ENCODE assay signal across 1 cellular context in the genomic region with DNA sequence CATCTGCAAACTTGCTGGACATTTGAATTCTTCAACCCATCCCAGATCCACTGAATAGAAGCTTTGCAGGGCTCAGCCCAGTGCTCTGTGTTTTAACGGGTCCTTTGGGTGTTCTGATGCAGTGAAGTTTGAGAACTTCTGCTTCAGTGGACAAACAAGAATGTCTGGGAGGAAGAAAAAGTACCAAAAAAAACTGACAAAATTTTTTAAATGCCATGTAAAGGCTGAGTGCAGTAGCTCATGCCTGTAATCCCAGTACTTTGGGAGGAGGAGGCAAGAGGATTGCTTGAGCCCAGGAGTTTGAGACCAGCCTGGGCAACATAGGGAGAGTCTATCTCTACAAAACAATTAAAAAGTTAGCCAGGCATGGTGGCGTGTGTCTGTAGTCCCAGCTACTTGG.
TF ChIP-seq lines count a peak whose summit lies in the region.

No MANE protein-coding gene starts in this region.

TF ChIP-seq in WTC11, 78 proteins besides CTCF, POLR2A, EP300 and RAD21 (continued from another document):
- TF ChIP-seq, protein P1, sequence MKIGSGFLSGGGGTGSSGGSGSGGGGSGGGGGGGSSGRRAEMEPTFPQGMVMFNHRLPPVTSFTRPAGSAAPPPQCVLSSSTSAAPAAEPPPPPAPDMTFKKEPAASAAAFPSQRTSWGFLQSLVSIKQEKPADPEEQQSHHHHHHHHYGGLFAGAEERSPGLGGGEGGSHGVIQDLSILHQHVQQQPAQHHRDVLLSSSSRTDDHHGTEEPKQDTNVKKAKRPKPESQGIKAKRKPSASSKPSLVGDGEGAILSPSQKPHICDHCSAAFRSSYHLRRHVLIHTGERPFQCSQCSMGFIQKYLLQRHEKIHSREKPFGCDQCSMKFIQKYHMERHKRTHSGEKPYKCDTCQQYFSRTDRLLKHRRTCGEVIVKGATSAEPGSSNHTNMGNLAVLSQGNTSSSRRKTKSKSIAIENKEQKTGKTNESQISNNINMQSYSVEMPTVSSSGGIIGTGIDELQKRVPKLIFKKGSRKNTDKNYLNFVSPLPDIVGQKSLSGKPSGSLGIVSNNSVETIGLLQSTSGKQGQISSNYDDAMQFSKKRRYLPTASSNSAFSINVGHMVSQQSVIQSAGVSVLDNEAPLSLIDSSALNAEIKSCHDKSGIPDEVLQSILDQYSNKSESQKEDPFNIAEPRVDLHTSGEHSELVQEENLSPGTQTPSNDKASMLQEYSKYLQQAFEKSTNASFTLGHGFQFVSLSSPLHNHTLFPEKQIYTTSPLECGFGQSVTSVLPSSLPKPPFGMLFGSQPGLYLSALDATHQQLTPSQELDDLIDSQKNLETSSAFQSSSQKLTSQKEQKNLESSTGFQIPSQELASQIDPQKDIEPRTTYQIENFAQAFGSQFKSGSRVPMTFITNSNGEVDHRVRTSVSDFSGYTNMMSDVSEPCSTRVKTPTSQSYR (CRISPR knock-in tag; IDR thresholded peaks at IDR 0.05), result no peak
- no peak for TF ChIP-seq RELA (CRISPR knock-in tag; IDR thresholded peaks at IDR 0.05; ENCODE audit: borderline replicate concordance)
- TF ChIP-seq, protein P2, sequence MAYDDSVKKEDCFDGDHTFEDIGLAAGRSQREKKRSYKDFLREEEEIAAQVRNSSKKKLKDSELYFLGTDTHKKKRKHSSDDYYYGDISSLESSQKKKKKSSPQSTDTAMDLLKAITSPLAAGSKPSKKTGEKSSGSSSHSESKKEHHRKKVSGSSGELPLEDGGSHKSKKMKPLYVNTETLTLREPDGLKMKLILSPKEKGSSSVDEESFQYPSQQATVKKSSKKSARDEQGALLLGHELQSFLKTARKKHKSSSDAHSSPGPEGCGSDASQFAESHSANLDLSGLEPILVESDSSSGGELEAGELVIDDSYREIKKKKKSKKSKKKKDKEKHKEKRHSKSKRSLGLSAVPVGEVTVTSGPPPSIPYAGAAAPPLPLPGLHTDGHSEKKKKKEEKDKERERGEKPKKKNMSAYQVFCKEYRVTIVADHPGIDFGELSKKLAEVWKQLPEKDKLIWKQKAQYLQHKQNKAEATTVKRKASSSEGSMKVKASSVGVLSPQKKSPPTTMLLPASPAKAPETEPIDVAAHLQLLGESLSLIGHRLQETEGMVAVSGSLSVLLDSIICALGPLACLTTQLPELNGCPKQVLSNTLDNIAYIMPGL (CRISPR knock-in tag; IDR thresholded peaks at IDR 0.05), result no peak
